Comparison of ENCODE assay signal across 1 cellular context in the genomic region with DNA sequence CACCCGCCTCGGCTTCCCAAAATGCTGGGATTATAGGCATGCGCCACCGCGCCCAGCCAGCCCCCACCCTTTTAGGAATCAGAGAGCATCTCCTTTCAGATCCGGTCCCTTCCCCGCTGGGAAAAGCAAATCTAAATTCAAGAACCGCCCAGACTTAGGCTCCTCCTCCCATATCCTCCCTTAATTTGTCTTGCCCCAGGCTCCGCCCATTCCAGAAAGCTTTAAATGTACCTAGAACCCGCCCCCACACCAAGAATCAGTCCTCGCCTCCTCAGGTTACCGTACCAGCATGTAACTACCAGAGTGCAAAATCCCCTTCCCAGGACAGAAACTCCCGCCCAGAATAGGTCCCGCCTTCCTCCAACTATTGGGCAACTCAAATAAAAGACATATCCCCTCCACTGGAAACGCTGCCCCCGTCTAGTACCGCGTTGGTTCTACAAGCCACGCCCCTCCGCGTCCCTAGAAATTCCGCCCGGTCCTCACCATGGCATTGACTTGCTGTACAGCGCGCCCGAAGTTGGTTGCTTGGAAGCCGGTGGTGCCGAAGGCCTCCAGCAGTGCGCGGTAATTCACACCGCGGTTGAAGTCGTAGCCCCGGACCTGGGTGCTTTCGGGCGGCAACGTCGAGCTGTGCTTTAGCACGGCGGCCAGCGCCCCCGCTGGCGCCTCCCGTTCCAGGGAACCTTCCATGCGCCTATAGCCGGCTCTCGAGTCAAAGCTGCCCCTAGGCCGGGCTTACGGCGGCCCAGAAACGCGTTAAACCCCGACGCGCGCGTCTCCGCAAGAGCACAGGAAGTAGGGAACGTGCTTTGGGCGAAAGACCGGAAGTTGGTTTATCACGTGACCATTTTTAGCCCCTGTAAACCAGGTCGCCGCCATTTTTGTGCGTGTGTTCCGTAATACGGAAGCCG.
TF ChIP-seq lines count a peak whose summit lies in the region.

A gene (minus strand): TSS at position 807 of the 914 bp plus-strand sequence. CDS start 114 bp downstream, at position 693.

TF ChIP-seq in K562, 482 proteins besides CTCF, POLR2A, EP300 and RAD21 (continued from another document and continues in another):
- TF ChIP-seq, protein P1, sequence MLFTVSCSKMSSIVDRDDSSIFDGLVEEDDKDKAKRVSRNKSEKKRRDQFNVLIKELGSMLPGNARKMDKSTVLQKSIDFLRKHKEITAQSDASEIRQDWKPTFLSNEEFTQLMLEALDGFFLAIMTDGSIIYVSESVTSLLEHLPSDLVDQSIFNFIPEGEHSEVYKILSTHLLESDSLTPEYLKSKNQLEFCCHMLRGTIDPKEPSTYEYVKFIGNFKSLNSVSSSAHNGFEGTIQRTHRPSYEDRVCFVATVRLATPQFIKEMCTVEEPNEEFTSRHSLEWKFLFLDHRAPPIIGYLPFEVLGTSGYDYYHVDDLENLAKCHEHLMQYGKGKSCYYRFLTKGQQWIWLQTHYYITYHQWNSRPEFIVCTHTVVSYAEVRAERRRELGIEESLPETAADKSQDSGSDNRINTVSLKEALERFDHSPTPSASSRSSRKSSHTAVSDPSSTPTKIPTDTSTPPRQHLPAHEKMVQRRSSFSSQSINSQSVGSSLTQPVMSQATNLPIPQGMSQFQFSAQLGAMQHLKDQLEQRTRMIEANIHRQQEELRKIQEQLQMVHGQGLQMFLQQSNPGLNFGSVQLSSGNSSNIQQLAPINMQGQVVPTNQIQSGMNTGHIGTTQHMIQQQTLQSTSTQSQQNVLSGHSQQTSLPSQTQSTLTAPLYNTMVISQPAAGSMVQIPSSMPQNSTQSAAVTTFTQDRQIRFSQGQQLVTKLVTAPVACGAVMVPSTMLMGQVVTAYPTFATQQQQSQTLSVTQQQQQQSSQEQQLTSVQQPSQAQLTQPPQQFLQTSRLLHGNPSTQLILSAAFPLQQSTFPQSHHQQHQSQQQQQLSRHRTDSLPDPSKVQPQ (CRISPR knock-in tag; IDR thresholded peaks at IDR 0.05; ENCODE audit: borderline replicate concordance) = peak; percentile 60; the same call in 1 of the 2 replicates
- TF ChIP-seq FOXJ3 (CRISPR knock-in tag; IDR thresholded peaks at IDR 0.05) (no peak), KDM2B (CRISPR knock-in tag; IDR thresholded peaks at IDR 0.05) (0 out of 2 replicates have a peak, but pooled peaks have one; percentile 28), MEF2D (tag; conservative IDR thresholded peaks at IDR 0.05; ENCODE audit: low read depth) (0 out of 2 replicates have a peak, but pooled peaks have one; percentile 9), ZNF431 (CRISPR knock-in tag; IDR thresholded peaks at IDR 0.05) (peak; percentile 82; the same call in 1 of the 2 replicates), PCBP2 (IDR thresholded peaks at IDR 0.05; ENCODE audit: low read depth, low read length, poor library complexity, severe bottlenecking) (no peak), GTF2F1 (IDR thresholded peaks at IDR 0.05; ENCODE audit: low read depth, low read length) (peak; percentile 44; the same call in 1 of the 2 replicates), PHF21A (IDR thresholded peaks at IDR 0.05; ENCODE audit: borderline replicate concordance, low read depth) (0 out of 2 replicates have a peak, but pooled peaks have one; percentile 41), HMG20A (CRISPR knock-in tag; conservative IDR thresholded peaks at IDR 0.05) (no peak), BRCA1 (IDR thresholded peaks at IDR 0.05) (no peak), BRCA1 (CRISPR knock-in tag; IDR thresholded peaks at IDR 0.05) (no peak), ESRRB (CRISPR knock-in tag; IDR thresholded peaks at IDR 0.05; ENCODE audit: borderline replicate concordance) (no peak), CSDE1 (IDR thresholded peaks at IDR 0.05) (no peak), SREBF2 (CRISPR knock-in tag; IDR thresholded peaks at IDR 0.05) (no peak), STAT5B (CRISPR knock-in tag; IDR thresholded peaks at IDR 0.05) (no peak), ZNF146 (CRISPR knock-in tag; IDR thresholded peaks at IDR 0.05; ENCODE audit: unreplicated experiment) (no peak), ILK (tag; IDR thresholded peaks at IDR 0.05; ENCODE audit: borderline replicate concordance, low read depth) (no peak), KHSRP (IDR thresholded peaks at IDR 0.05) (no peak), TAF15 (IDR thresholded peaks at IDR 0.05; ENCODE audit: low read depth, low read length) (no peak), FOS (IDR thresholded peaks at IDR 0.05; ENCODE audit: extremely low read depth, insufficient read length) (no peak), CHCHD3 (CRISPR knock-in tag; IDR thresholded peaks at IDR 0.05) (no peak), ZNF75A (CRISPR knock-in tag; IDR thresholded peaks at IDR 0.05) (0 out of 2 replicates have a peak, but pooled peaks have one; percentile 27), TBL1XR1 (IDR thresholded peaks at IDR 0.05; ENCODE audit: low read length in 2 of 2) (peak in 1 of 2 experiments; percentile 83; a peak in 2 of 4 replicates), RFX5 (IDR thresholded peaks at IDR 0.05; ENCODE audit: low read depth, low read length) (no peak), TFAM (CRISPR knock-in tag; conservative IDR thresholded peaks at IDR 0.05) (no peak), SNIP1 (IDR thresholded peaks at IDR 0.05; ENCODE audit: low read depth) (no peak), EWSR1 (IDR thresholded peaks at IDR 0.05; ENCODE audit: borderline replicate concordance, low read depth, partially characterized antibody) (no peak), YBX1 (IDR thresholded peaks at IDR 0.05) (no peak), BMI1 (IDR thresholded peaks at IDR 0.05; ENCODE audit: low read length) (no peak), DPF2 (IDR thresholded peaks at IDR 0.05) (no peak), BRD9 (IDR thresholded peaks at IDR 0.05; ENCODE audit: low read depth, partially characterized antibody) (no peak), KDM1A (IDR thresholded peaks at IDR 0.05) (no peak)
- TF ChIP-seq, protein P2, sequence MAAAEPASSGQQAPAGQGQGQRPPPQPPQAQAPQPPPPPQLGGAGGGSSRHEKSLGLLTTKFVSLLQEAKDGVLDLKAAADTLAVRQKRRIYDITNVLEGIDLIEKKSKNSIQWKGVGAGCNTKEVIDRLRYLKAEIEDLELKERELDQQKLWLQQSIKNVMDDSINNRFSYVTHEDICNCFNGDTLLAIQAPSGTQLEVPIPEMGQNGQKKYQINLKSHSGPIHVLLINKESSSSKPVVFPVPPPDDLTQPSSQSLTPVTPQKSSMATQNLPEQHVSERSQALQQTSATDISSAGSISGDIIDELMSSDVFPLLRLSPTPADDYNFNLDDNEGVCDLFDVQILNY (CRISPR knock-in tag; IDR thresholded peaks at IDR 0.05) = no peak
- TF ChIP-seq, protein P3, sequence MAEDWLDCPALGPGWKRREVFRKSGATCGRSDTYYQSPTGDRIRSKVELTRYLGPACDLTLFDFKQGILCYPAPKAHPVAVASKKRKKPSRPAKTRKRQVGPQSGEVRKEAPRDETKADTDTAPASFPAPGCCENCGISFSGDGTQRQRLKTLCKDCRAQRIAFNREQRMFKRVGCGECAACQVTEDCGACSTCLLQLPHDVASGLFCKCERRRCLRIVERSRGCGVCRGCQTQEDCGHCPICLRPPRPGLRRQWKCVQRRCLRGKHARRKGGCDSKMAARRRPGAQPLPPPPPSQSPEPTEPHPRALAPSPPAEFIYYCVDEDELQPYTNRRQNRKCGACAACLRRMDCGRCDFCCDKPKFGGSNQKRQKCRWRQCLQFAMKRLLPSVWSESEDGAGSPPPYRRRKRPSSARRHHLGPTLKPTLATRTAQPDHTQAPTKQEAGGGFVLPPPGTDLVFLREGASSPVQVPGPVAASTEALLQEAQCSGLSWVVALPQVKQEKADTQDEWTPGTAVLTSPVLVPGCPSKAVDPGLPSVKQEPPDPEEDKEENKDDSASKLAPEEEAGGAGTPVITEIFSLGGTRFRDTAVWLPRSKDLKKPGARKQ (CRISPR knock-in tag; IDR thresholded peaks at IDR 0.05) = no peak
- TF ChIP-seq, protein P4, sequence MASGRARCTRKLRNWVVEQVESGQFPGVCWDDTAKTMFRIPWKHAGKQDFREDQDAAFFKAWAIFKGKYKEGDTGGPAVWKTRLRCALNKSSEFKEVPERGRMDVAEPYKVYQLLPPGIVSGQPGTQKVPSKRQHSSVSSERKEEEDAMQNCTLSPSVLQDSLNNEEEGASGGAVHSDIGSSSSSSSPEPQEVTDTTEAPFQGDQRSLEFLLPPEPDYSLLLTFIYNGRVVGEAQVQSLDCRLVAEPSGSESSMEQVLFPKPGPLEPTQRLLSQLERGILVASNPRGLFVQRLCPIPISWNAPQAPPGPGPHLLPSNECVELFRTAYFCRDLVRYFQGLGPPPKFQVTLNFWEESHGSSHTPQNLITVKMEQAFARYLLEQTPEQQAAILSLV (tag; IDR thresholded peaks at IDR 0.05) = no peak
- TF ChIP-seq, protein P5, sequence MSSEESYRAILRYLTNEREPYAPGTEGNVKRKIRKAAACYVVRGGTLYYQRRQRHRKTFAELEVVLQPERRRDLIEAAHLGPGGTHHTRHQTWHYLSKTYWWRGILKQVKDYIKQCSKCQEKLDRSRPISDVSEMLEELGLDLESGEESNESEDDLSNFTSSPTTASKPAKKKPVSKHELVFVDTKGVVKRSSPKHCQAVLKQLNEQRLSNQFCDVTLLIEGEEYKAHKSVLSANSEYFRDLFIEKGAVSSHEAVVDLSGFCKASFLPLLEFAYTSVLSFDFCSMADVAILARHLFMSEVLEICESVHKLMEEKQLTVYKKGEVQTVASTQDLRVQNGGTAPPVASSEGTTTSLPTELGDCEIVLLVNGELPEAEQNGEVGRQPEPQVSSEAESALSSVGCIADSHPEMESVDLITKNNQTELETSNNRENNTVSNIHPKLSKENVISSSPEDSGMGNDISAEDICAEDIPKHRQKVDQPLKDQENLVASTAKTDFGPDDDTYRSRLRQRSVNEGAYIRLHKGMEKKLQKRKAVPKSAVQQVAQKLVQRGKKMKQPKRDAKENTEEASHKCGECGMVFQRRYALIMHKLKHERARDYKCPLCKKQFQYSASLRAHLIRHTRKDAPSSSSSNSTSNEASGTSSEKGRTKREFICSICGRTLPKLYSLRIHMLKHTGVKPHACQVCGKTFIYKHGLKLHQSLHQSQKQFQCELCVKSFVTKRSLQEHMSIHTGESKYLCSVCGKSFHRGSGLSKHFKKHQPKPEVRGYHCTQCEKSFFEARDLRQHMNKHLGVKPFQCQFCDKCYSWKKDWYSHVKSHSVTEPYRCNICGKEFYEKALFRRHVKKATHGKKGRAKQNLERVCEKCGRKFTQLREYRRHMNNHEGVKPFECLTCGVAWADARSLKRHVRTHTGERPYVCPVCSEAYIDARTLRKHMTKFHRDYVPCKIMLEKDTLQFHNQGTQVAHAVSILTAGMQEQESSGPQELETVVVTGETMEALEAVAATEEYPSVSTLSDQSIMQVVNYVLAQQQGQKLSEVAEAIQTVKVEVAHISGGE (CRISPR knock-in tag; IDR thresholded peaks at IDR 0.05) = peak; percentile 54 to 94 (median 64); a peak in 5 of 6 replicates
- TF ChIP-seq, protein P6, sequence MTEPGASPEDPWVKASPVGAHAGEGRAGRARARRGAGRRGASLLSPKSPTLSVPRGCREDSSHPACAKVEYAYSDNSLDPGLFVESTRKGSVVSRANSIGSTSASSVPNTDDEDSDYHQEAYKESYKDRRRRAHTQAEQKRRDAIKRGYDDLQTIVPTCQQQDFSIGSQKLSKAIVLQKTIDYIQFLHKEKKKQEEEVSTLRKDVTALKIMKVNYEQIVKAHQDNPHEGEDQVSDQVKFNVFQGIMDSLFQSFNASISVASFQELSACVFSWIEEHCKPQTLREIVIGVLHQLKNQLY (CRISPR knock-in tag; conservative IDR thresholded peaks at IDR 0.05) = no peak
- TF ChIP-seq, protein P7, sequence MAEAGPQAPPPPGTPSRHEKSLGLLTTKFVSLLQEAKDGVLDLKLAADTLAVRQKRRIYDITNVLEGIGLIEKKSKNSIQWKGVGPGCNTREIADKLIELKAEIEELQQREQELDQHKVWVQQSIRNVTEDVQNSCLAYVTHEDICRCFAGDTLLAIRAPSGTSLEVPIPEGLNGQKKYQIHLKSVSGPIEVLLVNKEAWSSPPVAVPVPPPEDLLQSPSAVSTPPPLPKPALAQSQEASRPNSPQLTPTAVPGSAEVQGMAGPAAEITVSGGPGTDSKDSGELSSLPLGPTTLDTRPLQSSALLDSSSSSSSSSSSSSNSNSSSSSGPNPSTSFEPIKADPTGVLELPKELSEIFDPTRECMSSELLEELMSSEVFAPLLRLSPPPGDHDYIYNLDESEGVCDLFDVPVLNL (CRISPR knock-in tag; IDR thresholded peaks at IDR 0.05; ENCODE audit: low read depth) = no peak
- TF ChIP-seq, protein P8, sequence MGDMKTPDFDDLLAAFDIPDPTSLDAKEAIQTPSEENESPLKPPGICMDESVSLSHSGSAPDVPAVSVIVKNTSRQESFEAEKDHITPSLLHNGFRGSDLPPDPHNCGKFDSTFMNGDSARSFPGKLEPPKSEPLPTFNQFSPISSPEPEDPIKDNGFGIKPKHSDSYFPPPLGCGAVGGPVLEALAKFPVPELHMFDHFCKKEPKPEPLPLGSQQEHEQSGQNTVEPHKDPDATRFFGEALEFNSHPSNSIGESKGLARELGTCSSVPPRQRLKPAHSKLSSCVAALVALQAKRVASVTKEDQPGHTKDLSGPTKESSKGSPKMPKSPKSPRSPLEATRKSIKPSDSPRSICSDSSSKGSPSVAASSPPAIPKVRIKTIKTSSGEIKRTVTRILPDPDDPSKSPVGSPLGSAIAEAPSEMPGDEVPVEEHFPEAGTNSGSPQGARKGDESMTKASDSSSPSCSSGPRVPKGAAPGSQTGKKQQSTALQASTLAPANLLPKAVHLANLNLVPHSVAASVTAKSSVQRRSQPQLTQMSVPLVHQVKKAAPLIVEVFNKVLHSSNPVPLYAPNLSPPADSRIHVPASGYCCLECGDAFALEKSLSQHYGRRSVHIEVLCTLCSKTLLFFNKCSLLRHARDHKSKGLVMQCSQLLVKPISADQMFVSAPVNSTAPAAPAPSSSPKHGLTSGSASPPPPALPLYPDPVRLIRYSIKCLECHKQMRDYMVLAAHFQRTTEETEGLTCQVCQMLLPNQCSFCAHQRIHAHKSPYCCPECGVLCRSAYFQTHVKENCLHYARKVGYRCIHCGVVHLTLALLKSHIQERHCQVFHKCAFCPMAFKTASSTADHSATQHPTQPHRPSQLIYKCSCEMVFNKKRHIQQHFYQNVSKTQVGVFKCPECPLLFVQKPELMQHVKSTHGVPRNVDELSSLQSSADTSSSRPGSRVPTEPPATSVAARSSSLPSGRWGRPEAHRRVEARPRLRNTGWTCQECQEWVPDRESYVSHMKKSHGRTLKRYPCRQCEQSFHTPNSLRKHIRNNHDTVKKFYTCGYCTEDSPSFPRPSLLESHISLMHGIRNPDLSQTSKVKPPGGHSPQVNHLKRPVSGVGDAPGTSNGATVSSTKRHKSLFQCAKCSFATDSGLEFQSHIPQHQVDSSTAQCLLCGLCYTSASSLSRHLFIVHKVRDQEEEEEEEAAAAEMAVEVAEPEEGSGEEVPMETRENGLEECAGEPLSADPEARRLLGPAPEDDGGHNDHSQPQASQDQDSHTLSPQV (IDR thresholded peaks at IDR 0.05) = no peak
- TF ChIP-seq, protein P9, sequence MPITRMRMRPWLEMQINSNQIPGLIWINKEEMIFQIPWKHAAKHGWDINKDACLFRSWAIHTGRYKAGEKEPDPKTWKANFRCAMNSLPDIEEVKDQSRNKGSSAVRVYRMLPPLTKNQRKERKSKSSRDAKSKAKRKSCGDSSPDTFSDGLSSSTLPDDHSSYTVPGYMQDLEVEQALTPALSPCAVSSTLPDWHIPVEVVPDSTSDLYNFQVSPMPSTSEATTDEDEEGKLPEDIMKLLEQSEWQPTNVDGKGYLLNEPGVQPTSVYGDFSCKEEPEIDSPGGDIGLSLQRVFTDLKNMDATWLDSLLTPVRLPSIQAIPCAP (CRISPR knock-in tag; IDR thresholded peaks at IDR 0.05; ENCODE audit: borderline replicate concordance) = no peak
